Comparison of ENCODE assay signal across 8 cellular contexts in genomic region chr11:66001941-66002647, GRCh38. TPM values are rescaled to one million over a fixed set of nuclear protein-coding genes. Genes with fewer than 3 reads are reported as not detected.
DNase-seq lines count a peak whose midpoint lies in the region; ATAC-seq and TF ChIP-seq lines count a peak whose summit lies in the region.

TSS of gene BANF1 (plus strand) at chr11:66002503. CDS start at chr11:66003251, 748 bp downstream.
TSS of gene EIF1AD (minus strand) at chr11:66002157. CDS start at chr11:66000389, 1,768 bp downstream.

- H2AFZ ChIP-seq in mammary epithelial cell (ENCODE audit: low read depth, low read length) (peak within 1 kb of the TSS; percentile 91), smooth muscle cell (ENCODE audit: low read depth) (peak within 1 kb of the TSS; percentile 93)

- POLR2A ChIA-PET in AG04450 (lab: Yijun Ruan, JAX), result interaction anchor here (0.5 to 1.7 kb wide), 14 partner anchors 20 to 495 kb away, joined by 3 to 8 read pairs (median 4); partner anchors contain the start of genes CCDC85B, CFL1, FIBP and SART1

- H3K27me3 ChIP-seq in AG04450 (ENCODE audit: control insufficient read depth, insufficient read depth, low read length), result no peaks in the 10 kb centered on the region
- H3K27me3 ChIP-seq in mammary epithelial cell (ENCODE audit: insufficient read depth, low read length), result no peaks in the 10 kb centered on the region
- no peaks in the 10 kb centered on the region for H3K27me3 ChIP-seq in smooth muscle cell (ENCODE audit: low read depth)

- intact Hi-C loops in mammary epithelial cell (cut with micrococcal nuclease), result loop anchor here (1.0 to 5.0 kb wide), 7 partner anchors 20 to 144 kb away; partner anchors contain the start of genes CFL1, SART1 and SF3B2

- H3K4me2 ChIP-seq in mammary epithelial cell (ENCODE audit: insufficient read depth, low read depth, low read length) (peak within 1 kb of the TSS; percentile 78), smooth muscle cell (peak within 1 kb of the TSS; percentile 88)

- TF ChIP-seq POLR2A in GM18951 (IDR thresholded peaks at IDR 0.05; ENCODE audit: extremely low read depth, insufficient read depth, insufficient read length), result peak; percentile 83

- dilution Hi-C loops in mammary epithelial cell (cut with HindIII; ENCODE audit: low sequenced_read_pairs), result no loop called here

- CTCF ChIA-PET in AG04450 (lab: Charles Lee) (interaction anchor here (0.7 to 1.2 kb wide), 4 partner anchors 21 to 142 kb away, joined by 3 to 7 read pairs (median 4); partner anchors contain the start of gene MUS81), mammary epithelial cell (lab: Charles Lee; ENCODE audit: low non-redundant PET) (interaction anchor here (0.5 kb wide), 1 partner anchor 49 kb away, joined by 3 read pairs; no protein-coding TSS in a partner anchor)

- in situ Hi-C loops in GM18951 (cut with MboI; ENCODE audit: low sequenced_read_pairs, unreplicated experiment) (no loop called here), mammary epithelial cell (cut with MboI; ENCODE audit: low sequenced_read_pairs in 2 of 2) (loop anchor here in 1 of 2 donors (25.0 kb wide), 1 partner anchor 290 kb away; the partner anchor contains the start of genes KAT5 and RNASEH2C)

- H3K79me2 ChIP-seq in mammary epithelial cell (ENCODE audit: insufficient read depth, low read length) (peaks cover 64% of the 10 kb centered on the region), smooth muscle cell (ENCODE audit: low read depth) (peaks cover 33% of the 10 kb centered on the region)

- H3K27ac ChIP-seq in AG04450 (ENCODE audit: low read depth, low read length) (peak within 1 kb of the TSS; percentile 99), mammary epithelial cell (ENCODE audit: insufficient read depth, low read depth, low read length) (peak within 1 kb of the TSS; percentile 82), smooth muscle cell (ENCODE audit: low read depth) (peak within 1 kb of the TSS; percentile 95)

- ATAC-seq in HG03196 (IDR thresholded peaks at IDR 0.05; ENCODE audit: unreplicated experiment), result peak; percentile 70

- WGBS in mammary epithelial cell (ENCODE audit: low coverage, missing lambda C conversion rate), result under 1% methylated on average over 43 of the region's 55 CpGs
- under 1% methylated on average over 53 of the region's 55 CpGs for WGBS in smooth muscle cell (ENCODE audit: low lambda C conversion rate)

- DNase-seq in AG04450 (ENCODE audit: low read depth, low spot score) (peak; percentile 94), NCI-H226 (peak; percentile 98), mammary epithelial cell (peak; percentile 99), iPS-NIHi7 (ENCODE audit: extremely low spot score) (peak; percentile 92), smooth muscle cell (lab: John Stamatoyannopoulos, UW; ENCODE audit: unreplicated experiment) (peak; percentile 94)

- H4K20me1 ChIP-seq in mammary epithelial cell (ENCODE audit: insufficient read depth, low read length), result no peaks in the 10 kb centered on the region
- peaks cover 9% of the 10 kb centered on the region for H4K20me1 ChIP-seq in smooth muscle cell (ENCODE audit: low read depth)

- TF ChIP-seq CTCF in AG04450 (IDR thresholded peaks at IDR 0.05; ENCODE audit: low read depth, low read length) (no peak), WI38 (IDR thresholded peaks at IDR 0.05; ENCODE audit: low read depth, low read length) (no peak), mammary epithelial cell (conservative IDR thresholded peaks at IDR 0.05 in 1 of 2, IDR thresholded peaks at IDR 0.05 in 1 of 2; ENCODE audit: extremely low read depth in 1 of 2, insufficient read depth in 1 of 2, low read depth in 1 of 2, low read length in 2 of 2) (no peak), smooth muscle cell (IDR thresholded peaks at IDR 0.05; ENCODE audit: borderline replicate concordance, insufficient read depth, poor library complexity, severe bottlenecking) (no peak)

- H3K4me1 ChIP-seq in mammary epithelial cell (ENCODE audit: insufficient read depth, low read length), result peaks cover 15% of the 10 kb centered on the region
- peaks cover 14% of the 10 kb centered on the region for H3K4me1 ChIP-seq in smooth muscle cell (ENCODE audit: low read depth)

- H3F3A ChIP-seq in smooth muscle cell (ENCODE audit: low read depth), result peaks cover 7% of the 10 kb centered on the region

- H3K9me3 ChIP-seq in AG04450 (ENCODE audit: control insufficient read depth, insufficient read depth, low read length) (no peaks in the 10 kb centered on the region; the same call in 1 of the 2 replicates), mammary epithelial cell (replicated peaks; ENCODE audit: insufficient read depth, low read length) (no peaks in the 10 kb centered on the region), smooth muscle cell (replicated peaks; ENCODE audit: low read depth) (no peaks in the 10 kb centered on the region)

- no TSS peak for BruUV-seq in mammary epithelial cell (replicated peaks; lab: Mats Ljungman, UMichigan)

- peak within 1 kb of the TSS; percentile 75 for H3K4me3 ChIP-seq in AG04450 (ENCODE audit: low read depth, low read length)
- H3K4me3 ChIP-seq in WI38 (ENCODE audit: low read depth, low read length), result peak within 1 kb of the TSS; percentile 99
- H3K4me3 ChIP-seq in mammary epithelial cell (replicated peaks in 1 of 3; ENCODE audit: insufficient read depth in 1 of 3, low read depth in 2 of 3, low read length in 3 of 3), result peak within 1 kb of the TSS; percentile 76 to 98 (median 86)
- H3K4me3 ChIP-seq in smooth muscle cell, result peak within 1 kb of the TSS; percentile 91

- H3K9ac ChIP-seq in mammary epithelial cell (ENCODE audit: insufficient read depth, low read length) (peak within 1 kb of the TSS; percentile 92), smooth muscle cell (ENCODE audit: low read depth) (peak within 1 kb of the TSS; percentile 88)

- H3K36me3 ChIP-seq in mammary epithelial cell (ENCODE audit: insufficient read depth, low read length) (peaks cover 25% of the 10 kb centered on the region), smooth muscle cell (ENCODE audit: low read depth) (peaks cover 9% of the 10 kb centered on the region)

RNA-seq across cellular contexts. Expression of gene BANF1, which starts in this region (rescaled TPM):
- polyA plus RNA-seq in AG04450 (2011; rRNA removed), result 225 and 227 TPM in 2 replicates
- polyA minus RNA-seq in AG04450 (2011; rRNA and poly(A)+ RNA removed), result 59.4 and 71.9 TPM in 2 replicates
- 100 to 1,000 TPM in 1 of 2 donors, 10 to 100 TPM in 1; 22.8 to 174 TPM for total RNA-seq in mammary epithelial cell
- polyA plus RNA-seq in mammary epithelial cell, result 155 TPM
- polyA minus RNA-seq in mammary epithelial cell, result 111 TPM
- total RNA-seq in smooth muscle cell, result 42.9 and 61.7 TPM in 2 replicates
- polyA plus RNA-seq in smooth muscle cell, result 269 and 274 TPM in 2 replicates

RNA-seq across cellular contexts. Expression of gene EIF1AD, which starts in this region (rescaled TPM):
- polyA plus RNA-seq in AG04450 (2011; rRNA removed), result 23.9 and 24.0 TPM in 2 replicates
- 37.6 and 45.7 TPM in 2 replicates for polyA minus RNA-seq in AG04450 (2011; rRNA and poly(A)+ RNA removed)
- total RNA-seq in mammary epithelial cell, result 10 to 100 TPM; 26.8 to 36.9 TPM
- 40.5 TPM for polyA plus RNA-seq in mammary epithelial cell
- 74.5 TPM for polyA minus RNA-seq in mammary epithelial cell
- total RNA-seq in smooth muscle cell, result 29.3 and 32.0 TPM in 2 replicates
- polyA plus RNA-seq in smooth muscle cell, result 26.6 and 29.3 TPM in 2 replicates

Comparison
In these comparisons a context has a peak if more than half of its experiments do, and no peak if none do; other contexts are left out.
1. Peak in every context shown above with its lines: DNase-seq, ATAC-seq, H3K4me3 ChIP-seq and H3K27ac ChIP-seq.